13 cellular contexts compared by ENCODE assay signal in the genomic region with DNA sequence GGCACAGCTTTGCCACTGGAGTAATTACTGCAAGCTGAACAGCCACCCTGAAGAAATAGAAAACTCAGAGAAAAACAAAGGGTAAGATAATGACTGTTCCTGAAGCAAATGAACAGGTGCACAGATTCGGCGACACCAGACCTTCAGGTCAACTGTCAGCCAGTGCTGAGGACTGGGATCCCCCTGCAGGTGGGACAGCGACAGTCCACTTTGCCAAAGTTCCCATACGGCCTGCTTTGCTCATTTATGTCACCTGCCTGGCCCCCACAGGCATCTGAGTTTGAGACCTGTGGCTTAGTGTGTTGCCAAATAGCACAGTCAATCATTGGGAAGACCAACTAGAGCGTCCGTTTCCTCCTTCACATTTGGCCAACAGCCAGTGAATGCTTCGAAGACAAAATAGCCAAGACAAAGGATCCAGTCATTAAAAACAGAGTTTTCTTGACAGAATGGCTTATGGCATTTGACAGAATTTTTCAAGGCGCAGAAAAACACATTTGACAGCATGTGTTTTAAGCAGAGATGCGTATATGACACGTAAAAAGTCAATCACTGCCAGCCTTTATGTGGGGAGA.
A peak's percentile ranks its signal among the peaks of the same experiment; 100 is the strongest.
DNase-seq lines count a peak whose midpoint lies in the region; ATAC-seq, FAIRE-seq and TF ChIP-seq lines count a peak whose summit lies in the region.
"Had no signal": no experiment of that assay in that cellular context is flagged by ENCODE, and none has a peak within 500 bp of the region (broad histone marks: within the 10 kb centered on the region; RNA-seq: fewer than 3 reads in every experiment).

No MANE protein-coding gene starts in this region.

- H4K20me1 ChIP-seq in HepG2 (ENCODE audit: insufficient read depth, low read length), result no peaks in the 10 kb centered on the region
- H4K20me1 ChIP-seq in PC-3 (ENCODE audit: low read length), result no peaks in the 10 kb centered on the region

- ATAC-seq in HepG2 (peak; percentile 94), right lobe of liver (no peak), PC-3 (no peak), foreskin keratinocyte (no peak), left lobe of liver (no peak)
- no peak for ATAC-seq in natural killer cell treated with Interleukin-12 subunit alpha and Interleukin-12 subunit beta and Interleukin-15 and Interleukin-18, amount 100 ng/mL, for 72 hours
- no peak for ATAC-seq in CD4-positive, alpha-beta T cell (ENCODE audit: poor library complexity)
- ATAC-seq: body of pancreas, Panc1 had no signal

- POLR2A ChIA-PET in HepG2 (lab: Yijun Ruan, JAX) (no interaction called here), PC-3 (lab: Charles Lee; ENCODE audit: unreplicated experiment) (no interaction called here)
- POLR2A ChIA-PET in CD4-positive, alpha-beta T cell (lab: Charles Lee), result no interaction called here

- H3K4me3 ChIP-seq in HepG2 (replicated peaks in 1 of 3; ENCODE audit: insufficient read depth in 1 of 3, low read depth in 2 of 3, low read length in 3 of 3) (no peak overlapping the region), right lobe of liver (no peak overlapping the region), PC-3 (ENCODE audit: low read length) (no peak overlapping the region)
- H3K4me3 ChIP-seq: body of pancreas had no signal

- peak; percentile 34 for DNase-seq in HepG2 (ENCODE audit: low spot score)
- no peak for DNase-seq in right lobe of liver
- DNase-seq in PC-3, result peak; percentile 19
- DNase-seq in foreskin keratinocyte, result no peak
- DNase-seq in left lobe of liver (ENCODE audit: low spot score), result no peak
- no peak for DNase-seq in natural killer cell treated with Interleukin-12 subunit alpha and Interleukin-12 subunit beta and Interleukin-15 and Interleukin-18, amount 100 ng/mL, for 72 hours (ENCODE audit: low spot score)
- DNase-seq in osteocyte (ENCODE audit: extremely low spot score, unreplicated experiment), result no peak
- DNase-seq in CD4-positive, alpha-beta T cell, result no peak
- DNase-seq: AML-193, body of pancreas had no signal

- intact Hi-C loops in HepG2 (cut with micrococcal nuclease; ENCODE audit: unreplicated experiment) (loop anchor here (5.0 kb wide), 2 partner anchors 785 to 900 kb away; partner anchors contain the start of gene NETO2), right lobe of liver (cut with DNase I) (no loop called here), PC-3 (cut with micrococcal nuclease) (no loop called here)
- intact Hi-C loops in CD4-positive, alpha-beta T cell (cut with DNase I, micrococcal nuclease), result no loop called here

- peaks cover 14 to 35% of the 10 kb centered on the region in 2 donors for H3K27me3 Mint-ChIP-seq in natural killer cell treated with Interleukin-12 subunit alpha and Interleukin-12 subunit beta and Interleukin-15 and Interleukin-18, amount 100 ng/mL, for 72 hours
- peaks cover 55% of the 10 kb centered on the region for H3K27me3 Mint-ChIP-seq in osteocyte (ENCODE audit: unreplicated experiment)
- peaks cover 26% of the 10 kb centered on the region for H3K27me3 Mint-ChIP-seq in CD4-positive, alpha-beta T cell

- WGBS in HepG2 (ENCODE audit: low lambda C conversion rate), result 25% methylated on average over 10 of the region's 10 CpGs
- WGBS in right lobe of liver (ENCODE audit: insufficient coverage, low coverage, low lambda C conversion rate, missing lambda C conversion rate), result 49% methylated on average over 9 of the region's 10 CpGs

- no peaks in the 10 kb centered on the region for H3K36me3 ChIP-seq in HepG2 (replicated peaks in 1 of 2; ENCODE audit: control insufficient read depth in 1 of 2, insufficient read depth in 2 of 2, low read length in 2 of 2)
- H3K36me3 ChIP-seq in right lobe of liver, result no peaks in the 10 kb centered on the region
- no peaks in the 10 kb centered on the region for H3K36me3 ChIP-seq in PC-3 (ENCODE audit: low read depth, low read length)

- H3F3A ChIP-seq in PC-3 (ENCODE audit: low read length, unreplicated experiment), result no peaks in the 10 kb centered on the region

- H3K36me3 Mint-ChIP-seq in natural killer cell treated with Interleukin-12 subunit alpha and Interleukin-12 subunit beta and Interleukin-15 and Interleukin-18, amount 100 ng/mL, for 72 hours, result no peaks in the 10 kb centered on the region
- no peaks in the 10 kb centered on the region for H3K36me3 Mint-ChIP-seq in osteocyte (ENCODE audit: unreplicated experiment)
- no peaks in the 10 kb centered on the region for H3K36me3 Mint-ChIP-seq in CD4-positive, alpha-beta T cell (ENCODE audit: low read depth)

- TF ChIP-seq CTCF in HepG2 (CRISPR knock-in tag; IDR thresholded peaks at IDR 0.05) (peak; percentile 60), right lobe of liver (IDR thresholded peaks at IDR 0.05) (no peak), PC-3 (conservative IDR thresholded peaks at IDR 0.05; ENCODE audit: low read depth, low read length) (peak; percentile 37; the same call in 1 of the 2 replicates), foreskin keratinocyte (conservative IDR thresholded peaks at IDR 0.05) (peak; percentile 48), osteocyte (IDR thresholded peaks at IDR 0.05) (no peak)
- TF ChIP-seq CTCF in CD4-positive, alpha-beta T cell (IDR thresholded peaks at IDR 0.05), result no peak

- H3K9me3 ChIP-seq in HepG2 (ENCODE audit: low read length) (no peaks in the 10 kb centered on the region), right lobe of liver (no peaks in the 10 kb centered on the region), PC-3 (ENCODE audit: low read length) (no peaks in the 10 kb centered on the region)
- no peaks in the 10 kb centered on the region for H3K9me3 ChIP-seq in CD4-positive, alpha-beta T cell (ENCODE audit: control insufficient read depth, low read length)
- H3K9me3 ChIP-seq: body of pancreas had no signal

- CTCF ChIA-PET in HepG2 (lab: Yijun Ruan, JAX; ENCODE audit: low intra/inter-chr PET ratio, low total read pairs) (interaction anchor here (0.9 kb wide), 1 partner anchor 901 kb away, joined by 3 read pairs; no protein-coding TSS in a partner anchor), PC-3 (lab: Charles Lee) (no interaction called here)
- CTCF ChIA-PET in CD4-positive, alpha-beta T cell (lab: Charles Lee), result no interaction called here

- FAIRE-seq in HepG2 (lab: Jason Lieb, UNC), result peak; percentile 72
- FAIRE-seq: islet of Langerhans had no signal

- no peak overlapping the region for H3K27ac ChIP-seq in HepG2 (ENCODE audit: extremely low read length, insufficient read depth, low read length)
- no peak overlapping the region for H3K27ac ChIP-seq in right lobe of liver
- no peak overlapping the region for H3K27ac ChIP-seq in PC-3 (ENCODE audit: low read length)
- H3K27ac ChIP-seq in foreskin keratinocyte, result no peak overlapping the region
- H3K27ac ChIP-seq in CD4-positive, alpha-beta T cell (ENCODE audit: low read depth, low read length), result no peak overlapping the region
- H3K27ac ChIP-seq: body of pancreas had no signal

- in situ Hi-C loops in HepG2 (cut with HindIII; ENCODE audit: extremely low pct_ligation_motif_present, low pct_unique_long_range_greater_than_20kb), result no loop called here

- no peaks in the 10 kb centered on the region for H3K4me1 Mint-ChIP-seq in natural killer cell treated with Interleukin-12 subunit alpha and Interleukin-12 subunit beta and Interleukin-15 and Interleukin-18, amount 100 ng/mL, for 72 hours (ENCODE audit: low read depth in 2 of 2)
- no peaks in the 10 kb centered on the region for H3K4me1 Mint-ChIP-seq in osteocyte (ENCODE audit: unreplicated experiment)
- no peaks in the 10 kb centered on the region for H3K4me1 Mint-ChIP-seq in CD4-positive, alpha-beta T cell (ENCODE audit: low read depth)

- BruUV-seq in HepG2 (replicated peaks; lab: Mats Ljungman, UMichigan) (no TSS peak), PC-3 (replicated peaks; lab: Mats Ljungman, UMichigan) (no TSS peak)

- H3K4me2 ChIP-seq in HepG2 (ENCODE audit: low read depth, low read length) (no peak overlapping the region), PC-3 (ENCODE audit: low read length) (no peak overlapping the region)

- TF ChIP-seq RAD21 in HepG2 (CRISPR knock-in tag; IDR thresholded peaks at IDR 0.05), result peak; percentile 61

- H3K9ac ChIP-seq in HepG2 (ENCODE audit: insufficient read depth, low read depth, low read length) (no peak overlapping the region), PC-3 (ENCODE audit: low read length) (no peak overlapping the region)

- H3K27me3 ChIP-seq in HepG2 (ENCODE audit: control insufficient read depth in 1 of 2, insufficient read depth in 2 of 2, low read length in 2 of 2) (peaks cover 0 to 1% of the 10 kb centered on the region in 2 experiments; a peak in 2 of 5 replicates), right lobe of liver (no peaks in the 10 kb centered on the region), PC-3 (ENCODE audit: low read length) (no peaks in the 10 kb centered on the region), foreskin keratinocyte (peaks cover 5% of the 10 kb centered on the region)
- no peaks in the 10 kb centered on the region for H3K27me3 ChIP-seq in CD4-positive, alpha-beta T cell (ENCODE audit: control insufficient read depth, insufficient read depth, low read length)
- H3K27me3 ChIP-seq: body of pancreas had no signal

- H3K9me3 Mint-ChIP-seq in natural killer cell treated with Interleukin-12 subunit alpha and Interleukin-12 subunit beta and Interleukin-15 and Interleukin-18, amount 100 ng/mL, for 72 hours, result no peaks in the 10 kb centered on the region
- H3K9me3 Mint-ChIP-seq in osteocyte (ENCODE audit: unreplicated experiment), result no peaks in the 10 kb centered on the region
- peaks cover 3% of the 10 kb centered on the region for H3K9me3 Mint-ChIP-seq in CD4-positive, alpha-beta T cell
- H3K9me3 Mint-ChIP-seq: stimulated activated naive CD8-positive, alpha-beta T cell treated with anti-CD3 and anti-CD28 coated beads, Interleukin-15, Interleukin-2, amounts not matched to agents 100 ng/mL and 50 ng/mL, for 24 hours had no signal

- no peak for TF ChIP-seq POLR2A in HepG2 (IDR thresholded peaks at IDR 0.05; ENCODE audit: insufficient read depth in 1 of 2, low read depth in 2 of 2, low read length in 2 of 2)
- TF ChIP-seq POLR2A in right lobe of liver (IDR thresholded peaks at IDR 0.05), result no peak

- no peak overlapping the region for H2AFZ ChIP-seq in HepG2 (ENCODE audit: low read length)
- H2AFZ ChIP-seq in PC-3 (ENCODE audit: low read length), result no peak overlapping the region

- no peak for TF ChIP-seq EP300 in HepG2 (IDR thresholded peaks at IDR 0.05; ENCODE audit: low read depth in 2 of 2, low read length in 2 of 2)
- no peak for TF ChIP-seq EP300 in HepG2 (CRISPR knock-in tag; IDR thresholded peaks at IDR 0.05; ENCODE audit: borderline replicate concordance)

- H3K4me3 Mint-ChIP-seq in natural killer cell treated with Interleukin-12 subunit alpha and Interleukin-12 subunit beta and Interleukin-15 and Interleukin-18, amount 100 ng/mL, for 72 hours, result no peak overlapping the region
- no peak overlapping the region for H3K4me3 Mint-ChIP-seq in osteocyte (ENCODE audit: unreplicated experiment)
- H3K4me3 Mint-ChIP-seq in CD4-positive, alpha-beta T cell, result no peak overlapping the region
- H3K4me3 Mint-ChIP-seq: stimulated activated naive CD8-positive, alpha-beta T cell treated with anti-CD3 and anti-CD28 coated beads, Interleukin-15, Interleukin-2, amounts not matched to agents 100 ng/mL and 50 ng/mL, for 24 hours had no signal

- H3K9me2 ChIP-seq in PC-3 (replicated peaks; ENCODE audit: low read length), result no peaks in the 10 kb centered on the region

- H3K4me1 ChIP-seq in HepG2 (ENCODE audit: insufficient read depth, low read length) (peaks cover 6% of the 10 kb centered on the region; the same call in 1 of the 2 replicates), right lobe of liver (no peaks in the 10 kb centered on the region), PC-3 (ENCODE audit: insufficient read depth, low read length) (no peaks in the 10 kb centered on the region), foreskin keratinocyte (no peaks in the 10 kb centered on the region)
- H3K4me1 ChIP-seq: body of pancreas had no signal

- H3K79me2 ChIP-seq in HepG2 (ENCODE audit: insufficient read depth, low read length) (no peaks in the 10 kb centered on the region), PC-3 (ENCODE audit: low read length) (no peaks in the 10 kb centered on the region)

- no peak overlapping the region for H3K27ac Mint-ChIP-seq in natural killer cell treated with Interleukin-12 subunit alpha and Interleukin-12 subunit beta and Interleukin-15 and Interleukin-18, amount 100 ng/mL, for 72 hours
- H3K27ac Mint-ChIP-seq in osteocyte (ENCODE audit: unreplicated experiment), result no peak overlapping the region
- no peak overlapping the region for H3K27ac Mint-ChIP-seq in CD4-positive, alpha-beta T cell
- H3K27ac Mint-ChIP-seq: stimulated activated naive CD8-positive, alpha-beta T cell treated with anti-CD3 and anti-CD28 coated beads, Interleukin-15, Interleukin-2, amounts not matched to agents 100 ng/mL and 50 ng/mL, for 24 hours had no signal

Comparison
In these comparisons a context has a peak if more than half of its experiments do, and no peak if none do; other contexts are left out.
1. DNase-seq: peak in HepG2 (single experiment) and PC-3 (single experiment); none in right lobe of liver (0 of 3), foreskin keratinocyte (0 of 2), left lobe of liver (single experiment), natural killer cell treated with Interleukin-12 subunit alpha and Interleukin-12 subunit beta and Interleukin-15 and Interleukin-18, amount 100 ng/mL, for 72 hours (single experiment), osteocyte (single experiment) and CD4-positive, alpha-beta T cell (0 of 10).
2. CTCF ChIP-seq: peak in HepG2 (single experiment), PC-3 (single experiment) and foreskin keratinocyte (single experiment); none in right lobe of liver (0 of 4), osteocyte (single experiment) and CD4-positive, alpha-beta T cell (single experiment).